1 cellular context compared by ENCODE assay signal in the genomic region with DNA sequence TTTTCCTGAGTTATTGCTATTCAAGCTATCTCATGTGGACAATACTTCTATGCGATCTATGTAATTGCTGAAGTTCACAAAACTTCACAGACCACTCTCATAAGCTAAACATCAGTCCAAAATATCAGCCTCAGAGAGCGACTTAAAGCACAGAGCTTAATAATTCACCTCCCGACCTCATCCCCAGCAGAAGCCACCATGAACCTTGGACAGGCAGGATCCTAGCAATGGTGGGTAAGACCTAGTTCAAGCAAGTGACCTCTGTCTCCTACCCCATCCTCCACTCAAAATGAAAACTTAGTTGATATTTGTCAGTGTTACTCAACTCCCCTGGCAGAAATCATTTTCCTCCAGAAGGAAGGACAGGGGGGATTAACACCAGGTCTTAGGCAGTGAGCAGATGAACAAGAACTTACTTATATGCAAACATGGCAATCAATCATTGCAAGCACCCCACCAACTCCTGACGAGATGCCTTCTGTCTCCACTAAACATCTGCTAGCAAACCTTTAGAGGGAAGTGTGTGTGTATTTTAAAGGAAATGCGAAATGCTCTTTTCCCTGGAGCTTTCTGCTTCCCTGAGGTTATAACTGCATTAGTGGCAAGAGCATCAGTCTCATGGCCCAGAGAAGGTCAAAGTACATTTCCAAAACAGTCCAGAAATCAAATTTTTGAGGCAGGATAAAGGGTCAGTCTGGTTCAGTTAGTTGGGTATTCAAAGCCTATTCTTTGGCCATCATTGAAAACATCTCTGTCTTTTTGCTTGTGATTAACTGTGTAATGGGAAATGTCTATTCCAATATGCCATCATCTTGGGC.
TF ChIP-seq lines count a peak whose summit lies in the region.

No MANE protein-coding gene starts in this region.

TF ChIP-seq in HepG2, 621 proteins besides CTCF, POLR2A, EP300 and RAD21 (continued from another document and continues in another):
- TF ChIP-seq, protein P1, sequence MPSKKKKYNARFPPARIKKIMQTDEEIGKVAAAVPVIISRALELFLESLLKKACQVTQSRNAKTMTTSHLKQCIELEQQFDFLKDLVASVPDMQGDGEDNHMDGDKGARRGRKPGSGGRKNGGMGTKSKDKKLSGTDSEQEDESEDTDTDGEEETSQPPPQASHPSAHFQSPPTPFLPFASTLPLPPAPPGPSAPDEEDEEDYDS (CRISPR knock-in tag; IDR thresholded peaks at IDR 0.05), result no peak
- TF ChIP-seq ZNF563 (CRISPR knock-in tag; IDR thresholded peaks at IDR 0.05) (no peak), KDM1A (CRISPR knock-in tag; IDR thresholded peaks at IDR 0.05) (0 out of 2 replicates have a peak, but pooled peaks have one; percentile 36), MED1 (CRISPR knock-in tag; IDR thresholded peaks at IDR 0.05) (peak; percentile 91), TCF7L2 (IDR thresholded peaks at IDR 0.05; ENCODE audit: low read depth, low read length) (no peak), ZNF543 (CRISPR knock-in tag; IDR thresholded peaks at IDR 0.05) (peak; percentile 28; the same call in 1 of the 2 replicates), ZNF792 (CRISPR knock-in tag; IDR thresholded peaks at IDR 0.05) (peak; percentile 86; the same call in 1 of the 2 replicates), BORCS8-MEF2B (CRISPR knock-in tag; IDR thresholded peaks at IDR 0.05) (no peak), ZNF83 (CRISPR knock-in tag; IDR thresholded peaks at IDR 0.05; ENCODE audit: borderline replicate concordance) (no peak), ZNF501 (CRISPR knock-in tag; IDR thresholded peaks at IDR 0.05) (no peak), PHF21A (CRISPR knock-in tag; IDR thresholded peaks at IDR 0.05) (peak; percentile 76; the same call in 1 of the 2 replicates), GABPA (IDR thresholded peaks at IDR 0.05; ENCODE audit: low read depth, low read length) (no peak), GABPA (CRISPR knock-in tag; IDR thresholded peaks at IDR 0.05; ENCODE audit: low read depth) (no peak), MXD4 (CRISPR knock-in tag; IDR thresholded peaks at IDR 0.05) (no peak), ZNF280D (CRISPR knock-in tag; IDR thresholded peaks at IDR 0.05) (0 out of 2 replicates have a peak, but pooled peaks have one; percentile 34), SRSF9 (IDR thresholded peaks at IDR 0.05; ENCODE audit: borderline replicate concordance, insufficient read depth, low read depth, low read length, poor library complexity, severe bottlenecking) (no peak), ZIK1 (CRISPR knock-in tag; IDR thresholded peaks at IDR 0.05; ENCODE audit: borderline replicate concordance, low read depth) (no peak), SCMH1 (CRISPR knock-in tag; IDR thresholded peaks at IDR 0.05; ENCODE audit: borderline replicate concordance) (no peak), PRMT3 (CRISPR knock-in tag; IDR thresholded peaks at IDR 0.05; ENCODE audit: borderline replicate concordance, low read depth) (no peak), SPEN (CRISPR knock-in tag; IDR thresholded peaks at IDR 0.05; ENCODE audit: low read depth) (0 out of 2 replicates have a peak, but pooled peaks have one; percentile 9), KAT7 (CRISPR knock-in tag; IDR thresholded peaks at IDR 0.05; ENCODE audit: borderline replicate concordance) (no peak), NFRKB (IDR thresholded peaks at IDR 0.05) (no peak), ZNF674 (CRISPR knock-in tag; IDR thresholded peaks at IDR 0.05; ENCODE audit: low read depth) (no peak), ZBTB10 (CRISPR knock-in tag; IDR thresholded peaks at IDR 0.05; ENCODE audit: borderline replicate concordance) (no peak), PCBP2 (optimal IDR thresholded peaks at IDR 0.05; ENCODE audit: low read depth, low read length, poor library complexity, severe bottlenecking) (no peak), XBP1 (CRISPR knock-in tag; IDR thresholded peaks at IDR 0.05) (no peak), ZNF260 (CRISPR knock-in tag; IDR thresholded peaks at IDR 0.05; ENCODE audit: borderline replicate concordance, low read depth) (no peak), ARID2 (CRISPR knock-in tag; IDR thresholded peaks at IDR 0.05; ENCODE audit: borderline replicate concordance) (no peak), NR1H2 (CRISPR knock-in tag; IDR thresholded peaks at IDR 0.05; ENCODE audit: borderline replicate concordance, low read depth) (no peak), ISX (CRISPR knock-in tag; conservative IDR thresholded peaks at IDR 0.05) (no peak), ZNF777 (CRISPR knock-in tag; IDR thresholded peaks at IDR 0.05) (no peak), ZNF709 (CRISPR knock-in tag; IDR thresholded peaks at IDR 0.05) (0 out of 2 replicates have a peak, but pooled peaks have one; percentile 8), BCL6 (CRISPR knock-in tag; IDR thresholded peaks at IDR 0.05) (peak; percentile 64), NR2C2 (CRISPR knock-in tag; IDR thresholded peaks at IDR 0.05; ENCODE audit: borderline replicate concordance) (peak; percentile 80)
- TF ChIP-seq, protein P2, sequence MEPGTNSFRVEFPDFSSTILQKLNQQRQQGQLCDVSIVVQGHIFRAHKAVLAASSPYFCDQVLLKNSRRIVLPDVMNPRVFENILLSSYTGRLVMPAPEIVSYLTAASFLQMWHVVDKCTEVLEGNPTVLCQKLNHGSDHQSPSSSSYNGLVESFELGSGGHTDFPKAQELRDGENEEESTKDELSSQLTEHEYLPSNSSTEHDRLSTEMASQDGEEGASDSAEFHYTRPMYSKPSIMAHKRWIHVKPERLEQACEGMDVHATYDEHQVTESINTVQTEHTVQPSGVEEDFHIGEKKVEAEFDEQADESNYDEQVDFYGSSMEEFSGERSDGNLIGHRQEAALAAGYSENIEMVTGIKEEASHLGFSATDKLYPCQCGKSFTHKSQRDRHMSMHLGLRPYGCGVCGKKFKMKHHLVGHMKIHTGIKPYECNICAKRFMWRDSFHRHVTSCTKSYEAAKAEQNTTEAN (CRISPR knock-in tag; conservative IDR thresholded peaks at IDR 0.05), result no peak
- TF ChIP-seq, protein P3, sequence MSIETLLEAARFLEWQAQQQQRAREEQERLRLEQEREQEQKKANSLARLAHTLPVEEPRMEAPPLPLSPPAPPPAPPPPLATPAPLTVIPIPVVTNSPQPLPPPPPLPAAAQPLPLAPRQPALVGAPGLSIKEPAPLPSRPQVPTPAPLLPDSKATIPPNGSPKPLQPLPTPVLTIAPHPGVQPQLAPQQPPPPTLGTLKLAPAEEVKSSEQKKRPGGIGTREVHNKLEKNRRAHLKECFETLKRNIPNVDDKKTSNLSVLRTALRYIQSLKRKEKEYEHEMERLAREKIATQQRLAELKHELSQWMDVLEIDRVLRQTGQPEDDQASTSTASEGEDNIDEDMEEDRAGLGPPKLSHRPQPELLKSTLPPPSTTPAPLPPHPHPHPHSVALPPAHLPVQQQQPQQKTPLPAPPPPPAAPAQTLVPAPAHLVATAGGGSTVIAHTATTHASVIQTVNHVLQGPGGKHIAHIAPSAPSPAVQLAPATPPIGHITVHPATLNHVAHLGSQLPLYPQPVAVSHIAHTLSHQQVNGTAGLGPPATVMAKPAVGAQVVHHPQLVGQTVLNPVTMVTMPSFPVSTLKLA (IDR thresholded peaks at IDR 0.05), result no peak
- TF ChIP-seq, protein P4, sequence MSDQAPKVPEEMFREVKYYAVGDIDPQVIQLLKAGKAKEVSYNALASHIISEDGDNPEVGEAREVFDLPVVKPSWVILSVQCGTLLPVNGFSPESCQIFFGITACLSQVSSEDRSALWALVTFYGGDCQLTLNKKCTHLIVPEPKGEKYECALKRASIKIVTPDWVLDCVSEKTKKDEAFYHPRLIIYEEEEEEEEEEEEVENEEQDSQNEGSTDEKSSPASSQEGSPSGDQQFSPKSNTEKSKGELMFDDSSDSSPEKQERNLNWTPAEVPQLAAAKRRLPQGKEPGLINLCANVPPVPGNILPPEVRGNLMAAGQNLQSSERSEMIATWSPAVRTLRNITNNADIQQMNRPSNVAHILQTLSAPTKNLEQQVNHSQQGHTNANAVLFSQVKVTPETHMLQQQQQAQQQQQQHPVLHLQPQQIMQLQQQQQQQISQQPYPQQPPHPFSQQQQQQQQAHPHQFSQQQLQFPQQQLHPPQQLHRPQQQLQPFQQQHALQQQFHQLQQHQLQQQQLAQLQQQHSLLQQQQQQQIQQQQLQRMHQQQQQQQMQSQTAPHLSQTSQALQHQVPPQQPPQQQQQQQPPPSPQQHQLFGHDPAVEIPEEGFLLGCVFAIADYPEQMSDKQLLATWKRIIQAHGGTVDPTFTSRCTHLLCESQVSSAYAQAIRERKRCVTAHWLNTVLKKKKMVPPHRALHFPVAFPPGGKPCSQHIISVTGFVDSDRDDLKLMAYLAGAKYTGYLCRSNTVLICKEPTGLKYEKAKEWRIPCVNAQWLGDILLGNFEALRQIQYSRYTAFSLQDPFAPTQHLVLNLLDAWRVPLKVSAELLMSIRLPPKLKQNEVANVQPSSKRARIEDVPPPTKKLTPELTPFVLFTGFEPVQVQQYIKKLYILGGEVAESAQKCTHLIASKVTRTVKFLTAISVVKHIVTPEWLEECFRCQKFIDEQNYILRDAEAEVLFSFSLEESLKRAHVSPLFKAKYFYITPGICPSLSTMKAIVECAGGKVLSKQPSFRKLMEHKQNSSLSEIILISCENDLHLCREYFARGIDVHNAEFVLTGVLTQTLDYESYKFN (CRISPR knock-in tag; conservative IDR thresholded peaks at IDR 0.05), result peak; percentile 95
- TF ChIP-seq, protein P5, sequence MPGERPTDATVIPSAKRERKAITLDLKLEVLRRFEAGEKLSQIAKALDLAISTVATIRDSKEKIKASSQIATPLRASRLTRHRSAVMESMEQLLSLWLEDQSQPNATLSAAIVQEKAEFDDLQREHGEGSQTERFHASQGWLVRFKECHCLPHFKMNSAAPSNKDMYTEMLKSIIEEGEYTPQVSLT (CRISPR knock-in tag; IDR thresholded peaks at IDR 0.05; ENCODE audit: borderline replicate concordance, low read depth), result no peak
- TF ChIP-seq, protein P6, sequence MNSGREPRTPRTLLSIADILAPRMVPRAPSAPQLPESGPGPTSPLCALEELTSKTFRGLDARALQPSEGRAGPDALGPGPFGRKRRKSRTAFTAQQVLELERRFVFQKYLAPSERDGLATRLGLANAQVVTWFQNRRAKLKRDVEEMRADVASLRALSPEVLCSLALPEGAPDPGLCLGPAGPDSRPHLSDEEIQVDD (CRISPR knock-in tag; IDR thresholded peaks at IDR 0.05; ENCODE audit: borderline replicate concordance), result no peak
- TF ChIP-seq, protein P7, sequence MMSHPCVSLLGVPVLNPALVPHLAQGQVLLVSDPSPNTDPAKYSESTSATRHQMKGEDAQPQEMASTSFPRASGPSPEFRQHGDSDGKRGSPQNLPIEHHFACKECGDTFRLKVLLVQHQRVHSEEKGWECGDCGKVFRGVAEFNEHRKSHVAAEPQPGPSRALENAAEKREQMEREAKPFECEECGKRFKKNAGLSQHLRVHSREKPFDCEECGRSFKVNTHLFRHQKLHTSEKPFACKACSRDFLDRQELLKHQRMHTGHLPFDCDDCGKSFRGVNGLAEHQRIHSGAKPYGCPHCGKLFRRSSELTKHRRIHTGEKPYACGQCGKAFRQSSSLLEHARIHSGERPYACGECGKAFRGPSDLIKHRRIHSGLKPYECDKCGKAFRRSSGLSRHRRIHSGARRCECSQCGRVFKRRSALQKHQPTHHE (CRISPR knock-in tag; IDR thresholded peaks at IDR 0.05; ENCODE audit: borderline replicate concordance), result no peak
- TF ChIP-seq, protein P8, sequence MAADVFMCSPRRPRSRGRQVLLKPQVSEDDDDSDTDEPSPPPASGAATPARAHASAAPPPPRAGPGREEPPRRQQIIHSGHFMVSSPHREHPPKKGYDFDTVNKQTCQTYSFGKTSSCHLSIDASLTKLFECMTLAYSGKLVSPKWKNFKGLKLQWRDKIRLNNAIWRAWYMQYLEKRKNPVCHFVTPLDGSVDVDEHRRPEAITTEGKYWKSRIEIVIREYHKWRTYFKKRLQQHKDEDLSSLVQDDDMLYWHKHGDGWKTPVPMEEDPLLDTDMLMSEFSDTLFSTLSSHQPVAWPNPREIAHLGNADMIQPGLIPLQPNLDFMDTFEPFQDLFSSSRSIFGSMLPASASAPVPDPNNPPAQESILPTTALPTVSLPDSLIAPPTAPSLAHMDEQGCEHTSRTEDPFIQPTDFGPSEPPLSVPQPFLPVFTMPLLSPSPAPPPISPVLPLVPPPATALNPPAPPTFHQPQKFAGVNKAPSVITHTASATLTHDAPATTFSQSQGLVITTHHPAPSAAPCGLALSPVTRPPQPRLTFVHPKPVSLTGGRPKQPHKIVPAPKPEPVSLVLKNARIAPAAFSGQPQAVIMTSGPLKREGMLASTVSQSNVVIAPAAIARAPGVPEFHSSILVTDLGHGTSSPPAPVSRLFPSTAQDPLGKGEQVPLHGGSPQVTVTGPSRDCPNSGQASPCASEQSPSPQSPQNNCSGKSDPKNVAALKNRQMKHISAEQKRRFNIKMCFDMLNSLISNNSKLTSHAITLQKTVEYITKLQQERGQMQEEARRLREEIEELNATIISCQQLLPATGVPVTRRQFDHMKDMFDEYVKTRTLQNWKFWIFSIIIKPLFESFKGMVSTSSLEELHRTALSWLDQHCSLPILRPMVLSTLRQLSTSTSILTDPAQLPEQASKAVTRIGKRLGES (CRISPR knock-in tag; IDR thresholded peaks at IDR 0.05; ENCODE audit: borderline replicate concordance), result no peak
